Comparison of ENCODE assay signal across 23 cellular contexts in genomic region chr1:39754906-39755504, GRCh38. TPM values are rescaled to one million over a fixed set of nuclear protein-coding genes. Genes with fewer than 3 reads are reported as not detected.
DNase-seq lines count a peak whose midpoint lies in the region; ATAC-seq and TF ChIP-seq lines count a peak whose summit lies in the region.
"Had no signal": no experiment of that assay in that cellular context is flagged by ENCODE, and none has a peak within 500 bp of the region (broad histone marks: within the 10 kb centered on the region; RNA-seq: fewer than 3 reads in every experiment).

No MANE protein-coding gene starts in this region.

- H3K27me3 Mint-ChIP-seq in activated T-cell treated with anti-CD3 and anti-CD28 coated beads, Interleukin-2, amount 50 U/mL, for 24 hours = no peaks in the 10 kb centered on the region
- H3K27me3 Mint-ChIP-seq: progenitor cell of endocrine pancreas had no signal

- no peak overlapping the region for H3K4me3 Mint-ChIP-seq in activated T-cell treated with anti-CD3 and anti-CD28 coated beads, Interleukin-2, amount 50 U/mL, for 24 hours
- H3K4me3 Mint-ChIP-seq: nephron had no signal

- TF ChIP-seq EP300 in gastroesophageal sphincter (IDR thresholded peaks at IDR 0.05) (no peak), suprapubic skin (IDR thresholded peaks at IDR 0.05) (no peak)

- ATAC-seq in left ventricle myocardium superior = peak; percentile 77
- no peak for ATAC-seq in Right ventricle myocardium superior (ENCODE audit: poor library complexity)
- ATAC-seq in gastroesophageal sphincter = peak; percentile 76
- ATAC-seq in psoas muscle = no peak
- ATAC-seq in GM19023 (IDR thresholded peaks at IDR 0.05; ENCODE audit: unreplicated experiment) = no peak

- WGBS in gastroesophageal sphincter (ENCODE audit: low coverage in 1 of 2), 2 donors = no CpG with 5 or more reads among the region's 2 CpGs
- WGBS in psoas muscle, 3 donors = 61 to 67% (median 67%) methylated on average over 2 of the region's 2 CpGs
- WGBS in suprapubic skin = no CpG with 5 or more reads among the region's 2 CpGs

- no peak overlapping the region for H3K27ac Mint-ChIP-seq in activated T-cell treated with anti-CD3 and anti-CD28 coated beads, Interleukin-2, amount 50 U/mL, for 24 hours
- H3K27ac Mint-ChIP-seq: nephron, progenitor cell of endocrine pancreas had no signal

- H3K4me1 Mint-ChIP-seq in activated T-cell treated with anti-CD3 and anti-CD28 coated beads, Interleukin-2, amount 50 U/mL, for 24 hours (ENCODE audit: low read depth) = no peaks in the 10 kb centered on the region

- peak overlapping the region in 1 of 4 donors; percentile 54 for H3K27ac ChIP-seq in gastroesophageal sphincter
- H3K27ac ChIP-seq in psoas muscle = no peak overlapping the region
- H3K27ac ChIP-seq in suprapubic skin = no peak overlapping the region
- H3K27ac ChIP-seq: HL-60 had no signal

- peaks cover 0 to 100% of the 10 kb centered on the region in 2 donors for H3K36me3 ChIP-seq in gastroesophageal sphincter
- H3K36me3 ChIP-seq in psoas muscle (ENCODE audit: insufficient read depth in 1 of 2, low read depth in 1 of 2) = peaks cover 0 to 99% of the 10 kb centered on the region in 2 donors
- H3K36me3 ChIP-seq in suprapubic skin = peaks cover 98% of the 10 kb centered on the region

- TF ChIP-seq POLR2A in gastroesophageal sphincter (IDR thresholded peaks at IDR 0.05) = no peak
- TF ChIP-seq POLR2A in suprapubic skin (IDR thresholded peaks at IDR 0.05) = no peak

- no peak for TF ChIP-seq CTCF in gastroesophageal sphincter (IDR thresholded peaks at IDR 0.05)
- TF ChIP-seq CTCF in psoas muscle (IDR thresholded peaks at IDR 0.05) = no peak
- TF ChIP-seq CTCF in suprapubic skin (IDR thresholded peaks at IDR 0.05) = no peak

- H3K4me1 ChIP-seq in gastroesophageal sphincter (peaks cover 0 to 37% (median 0%) of the 10 kb centered on the region in 3 donors), psoas muscle (no peaks in the 10 kb centered on the region), suprapubic skin (no peaks in the 10 kb centered on the region)

- H3K9me3 ChIP-seq in gastroesophageal sphincter (no peaks in the 10 kb centered on the region), psoas muscle (no peaks in the 10 kb centered on the region), suprapubic skin (no peaks in the 10 kb centered on the region)

- DNase-seq in left ventricle myocardium superior (no peak), Right ventricle myocardium superior (no peak), NCI-H524 treated with DMSO at 0.1 percent for 48 hours (lab: John Stamatoyannopoulos, UW) (peak; percentile 37), psoas muscle (no peak), suprapubic skin (ENCODE audit: low spot score in 2 of 2) (no peak)
- no peak for DNase-seq in activated T-cell treated with anti-CD3 and anti-CD28 coated beads, Interleukin-2, amount 50 U/mL, for 24 hours
- DNase-seq: activated CD4-positive, alpha-beta T cell treated with anti-CD3 and anti-CD28 coated beads for 4 hours; activated gamma-delta T cell; cerebellar nuclear complex; DMS53; IMR-90; kidney glomerular epithelial cell; NCI-H146; NCI-H526; stimulated activated CD4-positive, alpha-beta T cell treated with anti-CD3 and anti-CD28 coated beads, Interleukin-4, amount 100 ng/mL, for 1 hour; SW 1271 had no signal

- intact Hi-C loops in left ventricle myocardium superior (cut with micrococcal nuclease) = no loop called here
- intact Hi-C loops in Right ventricle myocardium superior (cut with DNase I) = no loop called here
- intact Hi-C loops in psoas muscle (cut with DNase I) = no loop called here

- H3K36me3 Mint-ChIP-seq in activated T-cell treated with anti-CD3 and anti-CD28 coated beads, Interleukin-2, amount 50 U/mL, for 24 hours (ENCODE audit: low read depth) = peaks cover 99% of the 10 kb centered on the region

- no peaks in the 10 kb centered on the region for H3K9me3 Mint-ChIP-seq in activated T-cell treated with anti-CD3 and anti-CD28 coated beads, Interleukin-2, amount 50 U/mL, for 24 hours
- H3K9me3 Mint-ChIP-seq: nephron had no signal

- no peak overlapping the region for H3K4me3 ChIP-seq in gastroesophageal sphincter
- H3K4me3 ChIP-seq in psoas muscle = no peak overlapping the region
- no peak overlapping the region for H3K4me3 ChIP-seq in suprapubic skin
- H3K4me3 ChIP-seq: smooth muscle cell had no signal

- no peaks in the 10 kb centered on the region for H3K27me3 ChIP-seq in gastroesophageal sphincter
- H3K27me3 ChIP-seq in psoas muscle (ENCODE audit: insufficient read depth in 3 of 3, low read length in 2 of 3) = no peaks in the 10 kb centered on the region
- no peaks in the 10 kb centered on the region for H3K27me3 ChIP-seq in suprapubic skin

RNA-seq across cellular contexts. Expression of gene OXCT2, which starts 16.1 kb away (rescaled TPM):
- total RNA-seq in left ventricle myocardium superior (0.77 TPM), Right ventricle myocardium superior (0.65 TPM), gastroesophageal sphincter (1 to 10 TPM in 3 of 4 donors, under 1 TPM in 1; 0.49 to 2.6 (median 1.6) TPM), psoas muscle (under 1 TPM in 3 of 4 donors, not detected in 1; 0.23 to 0.48 (median 0.34) TPM), suprapubic skin (10 to 100 TPM in 1 of 4 donors, 1 to 10 TPM in 1, under 1 TPM in 2; 0.45 to 10.1 (median 1.6) TPM)
- polyA plus RNA-seq in psoas muscle = under 1 TPM in 2 of 3 donors, not detected in 1; 0.03 to 0.16 TPM
- total RNA-seq: MCF 10A, progenitor cell of endocrine pancreas, smooth muscle cell had no signal
- polyA plus RNA-seq: smooth muscle cell had no signal

RNA-seq across cellular contexts. Expression of gene PPIE, which starts 16.3 kb away (rescaled TPM):
- total RNA-seq in left ventricle myocardium superior = 33.7 TPM
- total RNA-seq in Right ventricle myocardium superior = 27.9 TPM
- total RNA-seq in gastroesophageal sphincter = 10 to 100 TPM; 38.5 to 45.1 (median 42.0) TPM
- 10 to 100 TPM; 23.5 to 34.3 (median 33.2) TPM for total RNA-seq in psoas muscle
- 10 to 100 TPM; 44.5 to 53.2 (median 49.4) TPM for polyA plus RNA-seq in psoas muscle
- 10 to 100 TPM; 27.0 to 40.6 (median 28.5) TPM for total RNA-seq in suprapubic skin

RNA-seq across cellular contexts. Expression of gene BMP8B, which starts 33.7 kb away (rescaled TPM):
- total RNA-seq in left ventricle myocardium superior = 0.40 TPM
- 0.27 TPM for total RNA-seq in Right ventricle myocardium superior
- 1 to 10 TPM; 2.0 to 4.5 (median 2.2) TPM for total RNA-seq in gastroesophageal sphincter
- total RNA-seq in psoas muscle = under 1 TPM; 0.15 to 0.25 (median 0.17) TPM
- polyA plus RNA-seq in psoas muscle = under 1 TPM; 0.06 to 0.11 (median 0.08) TPM
- total RNA-seq in suprapubic skin = 1 to 10 TPM in 3 of 4 donors, under 1 TPM in 1; 0.83 to 3.5 (median 2.1) TPM
- total RNA-seq: IMR-90, smooth muscle cell had no signal
- polyA plus RNA-seq: IMR-90 had no signal

Comparison
In these comparisons a context has a peak if more than half of its experiments do, and no peak if none do; other contexts are left out.
1. ATAC-seq: peak in left ventricle myocardium superior (single experiment) and gastroesophageal sphincter (single experiment); none in Right ventricle myocardium superior (single experiment), psoas muscle (0 of 4) and GM19023 (single experiment).